In genomic region chr7:27641576-27642230, GRCh38 we compare ENCODE assay signal across 11 cellular contexts. TPM values are rescaled to one million over a fixed set of nuclear protein-coding genes. Genes with fewer than 3 reads are reported as not detected.
DNase-seq lines count a peak whose midpoint lies in the region; ATAC-seq and TF ChIP-seq lines count a peak whose summit lies in the region.
"Had no signal": no experiment of that assay in that cellular context is flagged by ENCODE, and none has a peak within 500 bp of the region (broad histone marks: within the 10 kb centered on the region; RNA-seq: fewer than 3 reads in every experiment).

No MANE protein-coding gene starts in this region.

- H3K4me3 ChIP-seq in right cardiac atrium (ENCODE audit: low read length), result peak overlapping the region; percentile 33
- H3K4me3 ChIP-seq: adrenal gland, upper lobe of left lung had no signal

- DNase-seq in AG20443 (ENCODE audit: low spot score) (peak; percentile 27), RWPE1 (ENCODE audit: low spot score) (peak; percentile 29), right cardiac atrium (no peak), NCI-H2081 (lab: John Stamatoyannopoulos, UW) (no peak), NCI-H1436 (lab: John Stamatoyannopoulos, UW) (no peak), NCI-H1436 treated with DMSO at 0.1 percent for 48 hours (lab: John Stamatoyannopoulos, UW) (no peak), cortex of kidney (lab: John Stamatoyannopoulos, UW) (no peak)
- DNase-seq: CD4-positive, alpha-beta memory T cell; upper lobe of left lung had no signal

- no peak for TF ChIP-seq CTCF in RWPE1 (conservative IDR thresholded peaks at IDR 0.05; ENCODE audit: low read depth)

- CTCF ChIA-PET in RWPE1 (lab: Yijun Ruan, JAX), result interaction anchor here (0.6 to 1.6 kb wide), 3 partner anchors 21 to 1468 kb away, joined by 3 read pairs; partner anchors contain the start of gene HIBADH

- no peaks in the 10 kb centered on the region for H3K9me3 ChIP-seq in right cardiac atrium (ENCODE audit: control insufficient read depth, low read length)
- H3K9me3 ChIP-seq: adrenal gland, upper lobe of left lung had no signal

- peak; percentile 93 for ATAC-seq in GM21381 (IDR thresholded peaks at IDR 0.05; ENCODE audit: unreplicated experiment)
- ATAC-seq in right cardiac atrium, result peak; percentile 46 to 50

- peaks cover 2% of the 10 kb centered on the region for H3K4me1 ChIP-seq in right cardiac atrium (ENCODE audit: control insufficient read depth, insufficient read depth, low read length)

- intact Hi-C loops in right cardiac atrium (cut with DNase I), result no loop called here

- H3K27ac ChIP-seq in RWPE1 (no peak overlapping the region), right cardiac atrium (ENCODE audit: low read length) (no peak overlapping the region)
- H3K27ac ChIP-seq: adrenal gland, upper lobe of left lung had no signal

- POLR2A ChIA-PET in RWPE1 (lab: Yijun Ruan, JAX; ENCODE audit: low non-redundant PET), result no interaction called here

- WGBS in right cardiac atrium, result 29% methylated on average over 4 of the region's 4 CpGs

- no peaks in the 10 kb centered on the region for H3K27me3 ChIP-seq in right cardiac atrium (ENCODE audit: control insufficient read depth, insufficient read depth)
- H3K27me3 ChIP-seq: adrenal gland, upper lobe of left lung had no signal

RNA-seq across cellular contexts. Expression of gene HIBADH, which starts 21.0 kb away (rescaled TPM):
- 10 to 100 TPM; 57.7 to 74.2 (median 69.5) TPM for total RNA-seq in right cardiac atrium
- 77.1 TPM for polyA plus RNA-seq in right cardiac atrium

Comparison
In these comparisons a context has a peak if more than half of its experiments do, and no peak if none do; other contexts are left out.
1. DNase-seq: peak in AG20443 (single experiment) and RWPE1 (single experiment); none in right cardiac atrium (0 of 3), NCI-H2081 (0 of 2), NCI-H1436 (single experiment), NCI-H1436 treated with DMSO at 0.1 percent for 48 hours (single experiment) and cortex of kidney (single experiment).